ENCODE assay signal across 31 cellular contexts in the genomic region with DNA sequence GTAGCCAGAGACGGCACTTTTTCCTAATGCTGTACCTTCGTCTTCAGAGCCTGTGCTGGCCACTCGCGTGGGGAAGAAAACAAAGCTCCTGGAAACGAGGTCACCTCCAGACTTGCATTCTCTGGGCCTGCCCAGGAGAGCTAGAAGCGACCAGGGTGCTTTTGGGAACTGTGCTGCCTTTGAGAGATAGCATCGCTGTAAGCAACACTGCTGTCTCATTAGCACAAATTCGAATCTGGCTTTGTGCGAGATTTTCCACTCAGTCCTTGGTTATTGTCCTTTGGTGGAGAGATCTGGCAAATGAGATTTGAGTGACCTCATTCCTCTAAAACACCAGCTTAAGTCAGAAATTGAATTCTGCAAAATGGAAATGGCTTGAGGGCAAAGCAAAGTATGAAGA.
"Had no signal": no experiment of that assay in that cellular context is flagged by ENCODE, and none has a peak within 500 bp of the region (broad histone marks: within the 10 kb centered on the region; RNA-seq: fewer than 3 reads in every experiment).

No MANE protein-coding gene starts in this region.

- H3K4me1 Mint-ChIP-seq: neural crest cell; stimulated activated effector memory CD8-positive, alpha-beta T cell treated with anti-CD3 and anti-CD28 coated beads, Interleukin-12 subunit alpha, Interleukin-12 subunit beta, amount 100 ng/mL, for 72 hours had no signal

- H2AFZ ChIP-seq: parathyroid adenoma had no signal

- H3K4me3 Mint-ChIP-seq: effector memory CD8-positive, alpha-beta T cell; natural killer cell treated with Interleukin-12 subunit alpha and Interleukin-12 subunit beta and Interleukin-15 and Interleukin-18, amount 100 ng/mL, for 72 hours; neural crest cell; stimulated activated effector memory CD8-positive, alpha-beta T cell treated with anti-CD3 and anti-CD28 coated beads, Interleukin-12 subunit alpha, Interleukin-12 subunit beta, amount 100 ng/mL, for 72 hours had no signal

- H3K36me3 Mint-ChIP-seq: natural killer cell treated with Interleukin-12 subunit alpha and Interleukin-12 subunit beta and Interleukin-15 and Interleukin-18, amount 100 ng/mL, for 72 hours; stimulated activated effector memory CD8-positive, alpha-beta T cell treated with anti-CD3 and anti-CD28 coated beads, Interleukin-12 subunit alpha, Interleukin-12 subunit beta, amount 100 ng/mL, for 72 hours had no signal

- H3K27me3 ChIP-seq: esophagus squamous epithelium, heart right ventricle, right atrium auricular region, testis, tibial nerve, upper lobe of right lung, uterus had no signal

- H3K4me3 ChIP-seq: esophagus squamous epithelium, heart right ventricle, lower lobe of right lung, right atrium auricular region, smooth muscle cell, testis, tibial nerve, upper lobe of right lung, uterus had no signal

- FAIRE-seq: endometrium, islet of Langerhans had no signal

- ATAC-seq: effector memory CD8-positive, alpha-beta T cell; heart right ventricle; left colon; left ventricle myocardium superior; lower lobe of right lung; natural killer cell treated with Interleukin-12 subunit alpha and Interleukin-12 subunit beta and Interleukin-15 and Interleukin-18, amount 100 ng/mL, for 72 hours; sciatic nerve; stimulated activated effector memory CD8-positive, alpha-beta T cell treated with anti-CD3 and anti-CD28 coated beads, Interleukin-12 subunit alpha, Interleukin-12 subunit beta, amount 100 ng/mL, for 72 hours; stimulated activated naive CD8-positive, alpha-beta T cell treated with anti-CD3 and anti-CD28 coated beads, Interleukin-15, Interleukin-2, amounts not matched to agents 100 U/mL and 50 U/mL, for 24 hours; upper lobe of right lung had no signal

- H3K9ac ChIP-seq: parathyroid adenoma had no signal

- DNase-seq: cortex of kidney; effector memory CD8-positive, alpha-beta T cell; erythroblast; esophagus squamous epithelium; foreskin melanocyte; glutamatergic neuron; heart right ventricle; hippocampal formation; kidney glomerular epithelial cell; left colon; left ventricle myocardium superior; lower lobe of right lung; stimulated activated CD4-positive, alpha-beta T cell treated with anti-CD3 and anti-CD28 coated beads, Interleukin-12 subunit alpha, Interleukin-12 subunit beta, amount 100 ng/mL, for 4 hours; stimulated activated CD4-positive, alpha-beta T cell treated with anti-CD3 and anti-CD28 coated beads, Interleukin-2, amount 100 ng/mL, for 24 hours; stimulated activated CD4-positive, alpha-beta T cell treated with anti-CD3 and anti-CD28 coated beads, Interleukin-4, amount 100 ng/mL, for 24 hours; stimulated activated naive CD8-positive, alpha-beta T cell treated with anti-CD3 and anti-CD28 coated beads, Interleukin-15, Interleukin-2, amounts not matched to agents 100 U/mL and 50 U/mL, for 24 hours; substantia nigra; testis; upper lobe of right lung; uterus had no signal

- H3K9me3 Mint-ChIP-seq: effector memory CD8-positive, alpha-beta T cell; natural killer cell treated with Interleukin-12 subunit alpha and Interleukin-12 subunit beta and Interleukin-15 and Interleukin-18, amount 100 ng/mL, for 72 hours; neural crest cell; stimulated activated effector memory CD8-positive, alpha-beta T cell treated with anti-CD3 and anti-CD28 coated beads, Interleukin-12 subunit alpha, Interleukin-12 subunit beta, amount 100 ng/mL, for 72 hours had no signal

- H3K36me3 ChIP-seq: esophagus squamous epithelium, heart right ventricle, lower lobe of right lung, right atrium auricular region, tibial nerve, upper lobe of right lung, uterus had no signal

- H3K79me2 ChIP-seq: parathyroid adenoma had no signal

- H3K4me1 ChIP-seq: esophagus squamous epithelium, lower lobe of right lung, parathyroid adenoma, testis, upper lobe of right lung, uterus had no signal

- H3K9me3 ChIP-seq: esophagus squamous epithelium, heart right ventricle, lower lobe of right lung, right atrium auricular region, testis, tibial nerve, upper lobe of right lung, uterus had no signal

- H3K4me2 ChIP-seq: smooth muscle cell had no signal

- H3K27ac ChIP-seq: esophagus squamous epithelium, heart right ventricle, lower lobe of right lung, parathyroid adenoma, right atrium auricular region, testis, tibial nerve, upper lobe of right lung, uterus had no signal

- H3K27ac Mint-ChIP-seq: effector memory CD8-positive, alpha-beta T cell; natural killer cell treated with Interleukin-12 subunit alpha and Interleukin-12 subunit beta and Interleukin-15 and Interleukin-18, amount 100 ng/mL, for 72 hours; progenitor cell of endocrine pancreas; stimulated activated effector memory CD8-positive, alpha-beta T cell treated with anti-CD3 and anti-CD28 coated beads, Interleukin-12 subunit alpha, Interleukin-12 subunit beta, amount 100 ng/mL, for 72 hours had no signal
